Comparison of ENCODE assay signal across 31 cellular contexts in genomic region chr15:88859550-88859949, GRCh38. TPM values are rescaled to one million over a fixed set of nuclear protein-coding genes. Genes with fewer than 3 reads are reported as not detected.
DNase-seq lines count a peak whose midpoint lies in the region; ATAC-seq, FAIRE-seq and TF ChIP-seq lines count a peak whose summit lies in the region.
"Had no signal": no experiment of that assay in that cellular context is flagged by ENCODE, and none has a peak within 500 bp of the region (broad histone marks: within the 10 kb centered on the region; RNA-seq: fewer than 3 reads in every experiment).

No MANE protein-coding gene starts in this region.

- intact Hi-C loops in natural killer cell (cut with micrococcal nuclease) = no loop called here

- no peaks in the 10 kb centered on the region for H3K27me3 ChIP-seq in RWPE2 (ENCODE audit: insufficient read depth, poor library complexity, severe bottlenecking)
- H3K27me3 ChIP-seq in H1 (replicated peaks in 1 of 4; ENCODE audit: control insufficient read depth in 3 of 4, extremely low read depth in 1 of 4, insufficient read depth in 3 of 4, low read length in 3 of 4) = no peaks in the 10 kb centered on the region
- H3K27me3 ChIP-seq in neural progenitor cell = no peaks in the 10 kb centered on the region
- H3K27me3 ChIP-seq: BLaER1 had no signal

- no peak overlapping the region for H2BK5ac ChIP-seq in H1 (ENCODE audit: low read depth, low read length)

- no peak overlapping the region for H2BK20ac ChIP-seq in H1 (ENCODE audit: low read length)

- no peak overlapping the region for H3K27ac ChIP-seq in RWPE2 (ENCODE audit: poor library complexity, severe bottlenecking)
- no peak overlapping the region for H3K27ac ChIP-seq in H1 (ENCODE audit: low read depth, low read length)
- no peak overlapping the region for H3K27ac ChIP-seq in neural progenitor cell
- H3K27ac ChIP-seq: 22Rv1, BLaER1 had no signal

- H3K36me3 Mint-ChIP-seq in natural killer cell treated with Interleukin-12 subunit alpha and Interleukin-12 subunit beta and Interleukin-15 and Interleukin-18, amount 100 ng/mL, for 72 hours = peaks cover 3% of the 10 kb centered on the region
- H3K36me3 Mint-ChIP-seq in natural killer cell = no peaks in the 10 kb centered on the region
- no peaks in the 10 kb centered on the region for H3K36me3 Mint-ChIP-seq in neural progenitor cell
- H3K36me3 Mint-ChIP-seq: CD14-positive monocyte had no signal

- no peak overlapping the region for H3K27ac Mint-ChIP-seq in natural killer cell treated with Interleukin-12 subunit alpha and Interleukin-12 subunit beta and Interleukin-15 and Interleukin-18, amount 100 ng/mL, for 72 hours
- H3K27ac Mint-ChIP-seq in natural killer cell (no peak overlapping the region), neural progenitor cell (no peak overlapping the region)
- H3K27ac Mint-ChIP-seq: CD8-positive, alpha-beta memory T cell had no signal

- no peak overlapping the region for H4K8ac ChIP-seq in H1 (ENCODE audit: extremely low read depth, insufficient read depth, low read length)

- no peak overlapping the region for H2BK12ac ChIP-seq in H1 (ENCODE audit: low read depth, low read length)

- H3K9me3 ChIP-seq in RWPE2 (ENCODE audit: severe bottlenecking) = peaks cover 4% of the 10 kb centered on the region
- H3K9me3 ChIP-seq in H1 (ENCODE audit: insufficient read depth in 2 of 2, low read depth in 1 of 2, low read length in 1 of 2) = peaks cover 8 to 12% of the 10 kb centered on the region in 2 experiments
- H3K9me3 ChIP-seq in neural progenitor cell (ENCODE audit: low read depth) = no peaks in the 10 kb centered on the region
- H3K9me3 ChIP-seq: BE2C had no signal

- H3K9ac ChIP-seq in H1 (replicated peaks in 1 of 4; ENCODE audit: extremely low read depth in 1 of 4, low read depth in 3 of 4, low read length in 3 of 4) (no peak overlapping the region), neural progenitor cell (no peak overlapping the region)
- H3K9ac ChIP-seq: BLaER1 had no signal

- 77% methylated on average over 7 of the region's 7 CpGs; no CpG with 5 or more reads in 1 of the 2 experiments for WGBS in H1 (ENCODE audit: extremely low coverage in 1 of 2, insufficient coverage in 1 of 2, insufficient read length in 1 of 2, insufficient replicate concordance in 2 of 2, low coverage in 1 of 2, low lambda C conversion rate in 2 of 2, missing lambda C conversion rate in 1 of 2), 2 experiments

- H4K5ac ChIP-seq in H1 (ENCODE audit: insufficient read length, low read depth, low read length) = no peak overlapping the region

- DNase-seq in natural killer cell treated with Interleukin-12 subunit alpha and Interleukin-12 subunit beta and Interleukin-15 and Interleukin-18, amount 100 ng/mL, for 72 hours (ENCODE audit: low spot score) = peak; percentile 13
- DNase-seq in natural killer cell = no peak
- DNase-seq in RWPE2 (ENCODE audit: low spot score) = no peak
- DNase-seq in H1 (ENCODE audit: low read depth in 1 of 2, low spot score in 2 of 2) = no peak
- peak; percentile 30 for DNase-seq in fibroblast of villous mesenchyme (ENCODE audit: low read depth)
- DNase-seq in SW480 (ENCODE audit: low spot score) = no peak
- no peak for DNase-seq in GF-D8 (lab: John Stamatoyannopoulos, UW)
- no peak for DNase-seq in neural progenitor cell (ENCODE audit: low spot score)
- DNase-seq: ACHN; BE2C; C1 segment of cervical spinal cord; CD4-positive, alpha-beta memory T cell; CD4-positive, CD25-positive, alpha-beta regulatory T cell; CD8-positive, alpha-beta memory T cell; COR-L47; DMS 273 treated with DMSO at 0.1 percent for 48 hours; DMS153; DMS53; DMS79; DND-41; EL; GDM1 had no signal

- FAIRE-seq in H1 (lab: Jason Lieb, UNC) = peak; percentile 39
- FAIRE-seq: GM12891, GM19239 had no signal

- H3K27me3 Mint-ChIP-seq in natural killer cell treated with Interleukin-12 subunit alpha and Interleukin-12 subunit beta and Interleukin-15 and Interleukin-18, amount 100 ng/mL, for 72 hours = peaks cover 3 to 7% of the 10 kb centered on the region in 2 donors
- H3K27me3 Mint-ChIP-seq in natural killer cell (ENCODE audit: low read depth in 2 of 2) (peaks cover 0 to under 1% of the 10 kb centered on the region in 2 donors), neural progenitor cell (ENCODE audit: insufficient read depth, low read depth) (peaks cover 2% of the 10 kb centered on the region)
- H3K27me3 Mint-ChIP-seq: CD4-positive, alpha-beta memory T cell; CD4-positive, CD25-positive, alpha-beta regulatory T cell had no signal

- CTCF ChIA-PET in H1 (lab: Charles Lee; ENCODE audit: partially characterized antibody) = interaction anchor here (1.1 to 4.0 kb wide), 3 partner anchors 11 to 18 kb away, joined by 4 to 11 read pairs (median 4); no protein-coding TSS in a partner anchor

- no peak overlapping the region for H3K4ac ChIP-seq in H1 (replicated peaks; ENCODE audit: insufficient read length, low read depth, low read length)

- H3K18ac ChIP-seq in H1 (ENCODE audit: extremely low read depth, low read length) = no peak overlapping the region

- no peak overlapping the region for H4K91ac ChIP-seq in H1 (replicated peaks; ENCODE audit: insufficient read length, low read length)

- no peak overlapping the region for H2BK15ac ChIP-seq in H1 (ENCODE audit: low read length)

- no peaks in the 10 kb centered on the region for H3K4me1 ChIP-seq in RWPE2 (ENCODE audit: insufficient read depth, poor library complexity, severe bottlenecking)
- H3K4me1 ChIP-seq in H1 (replicated peaks in 1 of 4; ENCODE audit: control insufficient read depth in 3 of 4, insufficient read depth in 4 of 4, low read length in 3 of 4) = no peaks in the 10 kb centered on the region
- H3K4me1 ChIP-seq in neural progenitor cell = no peaks in the 10 kb centered on the region
- H3K4me1 ChIP-seq: BE2C had no signal

- H3K23me2 ChIP-seq in H1 (ENCODE audit: low read depth, low read length) = no peaks in the 10 kb centered on the region

- H3K4me2 ChIP-seq in H1 (ENCODE audit: insufficient read depth in 1 of 2, low read depth in 2 of 2, low read length in 2 of 2) (no peak overlapping the region), neural progenitor cell (no peak overlapping the region)
- H3K4me2 ChIP-seq: BLaER1 had no signal

- no peak overlapping the region for H3K14ac ChIP-seq in H1 (ENCODE audit: insufficient read length)

- peaks cover 1% of the 10 kb centered on the region for H3K9me3 Mint-ChIP-seq in natural killer cell treated with Interleukin-12 subunit alpha and Interleukin-12 subunit beta and Interleukin-15 and Interleukin-18, amount 100 ng/mL, for 72 hours
- peaks cover 0 to 1% of the 10 kb centered on the region in 2 donors for H3K9me3 Mint-ChIP-seq in natural killer cell
- H3K9me3 Mint-ChIP-seq in neural progenitor cell = peaks cover 7% of the 10 kb centered on the region

- no peaks in the 10 kb centered on the region for H3K4me1 Mint-ChIP-seq in natural killer cell treated with Interleukin-12 subunit alpha and Interleukin-12 subunit beta and Interleukin-15 and Interleukin-18, amount 100 ng/mL, for 72 hours (ENCODE audit: low read depth in 2 of 2)
- H3K4me1 Mint-ChIP-seq in natural killer cell = no peaks in the 10 kb centered on the region
- no peaks in the 10 kb centered on the region for H3K4me1 Mint-ChIP-seq in neural progenitor cell
- H3K4me1 Mint-ChIP-seq: CD14-positive monocyte; CD4-positive, alpha-beta memory T cell; CD4-positive, CD25-positive, alpha-beta regulatory T cell; CD8-positive, alpha-beta memory T cell had no signal

- POLR2A ChIA-PET in H1 (lab: Charles Lee; ENCODE audit: partially characterized antibody) = no interaction called here

- H3K79me2 ChIP-seq in H1 (ENCODE audit: control insufficient read depth in 1 of 2, insufficient read depth in 2 of 2, low read length in 2 of 2) (no peaks in the 10 kb centered on the region), neural progenitor cell (ENCODE audit: low read depth) (no peaks in the 10 kb centered on the region)

- TF ChIP-seq CTCF in natural killer cell (IDR thresholded peaks at IDR 0.05) (no peak), RWPE2 (IDR thresholded peaks at IDR 0.05; ENCODE audit: poor library complexity, severe bottlenecking) (no peak), H1 (IDR thresholded peaks at IDR 0.05; ENCODE audit: control extremely low read depth in 1 of 3, insufficient read depth in 1 of 3, low read depth in 1 of 3, low read length in 3 of 3) (no peak), fibroblast of villous mesenchyme (IDR thresholded peaks at IDR 0.05; ENCODE audit: insufficient read depth, low read depth, low read length) (no peak), neural progenitor cell (IDR thresholded peaks at IDR 0.05) (no peak)

- no peak overlapping the region for H3K23ac ChIP-seq in H1 (ENCODE audit: insufficient read length)

- H3K4me3 Mint-ChIP-seq in natural killer cell treated with Interleukin-12 subunit alpha and Interleukin-12 subunit beta and Interleukin-15 and Interleukin-18, amount 100 ng/mL, for 72 hours = no peak overlapping the region
- H3K4me3 Mint-ChIP-seq in natural killer cell (no peak overlapping the region), neural progenitor cell (no peak overlapping the region)
- H3K4me3 Mint-ChIP-seq: CD14-positive monocyte; CD4-positive, alpha-beta memory T cell; CD4-positive, CD25-positive, alpha-beta regulatory T cell; CD8-positive, alpha-beta memory T cell had no signal

- no peak for TF ChIP-seq RAD21 in H1 (IDR thresholded peaks at IDR 0.05 in 1 of 2, conservative IDR thresholded peaks at IDR 0.05 in 1 of 2; ENCODE audit: low read depth in 2 of 2, low read length in 2 of 2)

- H2AK5ac ChIP-seq in H1 (ENCODE audit: low read depth, low read length) = no peak overlapping the region

- H3K56ac ChIP-seq in H1 (replicated peaks; ENCODE audit: insufficient read length, low read depth, low read length) = no peak overlapping the region

- no peak for ATAC-seq in natural killer cell treated with Interleukin-12 subunit alpha and Interleukin-12 subunit beta and Interleukin-15 and Interleukin-18, amount 100 ng/mL, for 72 hours
- no peak for ATAC-seq in natural killer cell
- ATAC-seq in RWPE2 (ENCODE audit: low read depth) = peak; percentile 25; the same call in 1 of the 3 replicates

- H3K4me3 ChIP-seq in RWPE2 (ENCODE audit: severe bottlenecking) (no peak overlapping the region), H1 (ENCODE audit: extremely low read depth in 1 of 4, insufficient read depth in 2 of 4, low read depth in 3 of 4, low read length in 4 of 4) (no peak overlapping the region), fibroblast of villous mesenchyme (ENCODE audit: low read depth, low read length) (no peak overlapping the region), neural progenitor cell (no peak overlapping the region)
- H3K4me3 ChIP-seq: BLaER1 had no signal

- TF ChIP-seq POLR2A in H1 (IDR thresholded peaks at IDR 0.05; ENCODE audit: control extremely low read depth in 1 of 2, low read depth in 2 of 2, low read length in 2 of 2) = no peak

- no peak for TF ChIP-seq EP300 in H1 (IDR thresholded peaks at IDR 0.05; ENCODE audit: borderline replicate concordance in 1 of 2, low read depth in 2 of 2, low read length in 2 of 2)

- no peak overlapping the region for H2BK120ac ChIP-seq in H1 (replicated peaks; ENCODE audit: low read depth, low read length)

- H2AFZ ChIP-seq in H1 (ENCODE audit: low read length) = no peak overlapping the region
- no peak overlapping the region for H2AFZ ChIP-seq in neural progenitor cell (replicated peaks)

- H3K79me1 ChIP-seq in H1 (ENCODE audit: low read depth, low read length) = no peaks in the 10 kb centered on the region

- H3F3A ChIP-seq in neural progenitor cell (ENCODE audit: low read depth) = no peaks in the 10 kb centered on the region

- H4K20me1 ChIP-seq in H1 (replicated peaks in 1 of 2; ENCODE audit: control insufficient read depth in 1 of 2, insufficient read depth in 2 of 2, low read length in 2 of 2) (no peaks in the 10 kb centered on the region), neural progenitor cell (ENCODE audit: low read depth) (no peaks in the 10 kb centered on the region)
- H4K20me1 ChIP-seq: BLaER1 had no signal

- H3K36me3 ChIP-seq in RWPE2 (ENCODE audit: low read depth) (no peaks in the 10 kb centered on the region), H1 (ENCODE audit: control insufficient read depth in 2 of 4, insufficient read depth in 4 of 4, low read length in 3 of 4) (no peaks in the 10 kb centered on the region), neural progenitor cell (no peaks in the 10 kb centered on the region)
- H3K36me3 ChIP-seq: BE2C, BLaER1 had no signal

RNA-seq across cellular contexts. Expression of gene HAPLN3, which starts 35.8 kb away (rescaled TPM):
- total RNA-seq in natural killer cell treated with Interleukin-12 subunit alpha and Interleukin-12 subunit beta and Interleukin-15 and Interleukin-18, amount 100 ng/mL, for 72 hours = 100 to 1,000 TPM; 138 to 203 TPM
- total RNA-seq in natural killer cell (10 to 100 TPM; 10.1 to 10.8 (median 10.4) TPM), fibroblast of villous mesenchyme (5.2 and 8.1 TPM in 2 replicates), neural progenitor cell (ENCODE audit: low replicate concordance) (2.7 and 9.5 TPM in 2 replicates)
- total RNA-seq in H1 (2021; fragmentation: NEBNext Ultra II Directional; extraction: Animal tissue kit (Norgen Biotek cat#: 25700)) = 76.2 and 80.9 TPM in 2 replicates
- polyA plus RNA-seq in H1 (2011; rRNA removed) = 79.7 and 115 TPM in 2 replicates
- polyA plus RNA-seq in H1 (2011; cell fraction: cytosol; rRNA removed) = 102 TPM
- polyA plus RNA-seq in H1 (2011; cell fraction: nucleus; rRNA removed) = 143 TPM
- polyA plus RNA-seq in H1 (2012, experiment 1 of 2) = 49.1 to 81.6 TPM (median 72.4 TPM) in 4 replicates
- polyA plus RNA-seq in H1 (2012, experiment 2 of 2) = 68.3 TPM
- polyA plus RNA-seq in H1 (2013, experiment 1 of 2) = 61.1 TPM
- 63.9 TPM for polyA plus RNA-seq in H1 (2013, experiment 2 of 2)
- polyA minus RNA-seq in H1 (2011; rRNA and poly(A)+ RNA removed) = 17.3 and 31.2 TPM in 2 replicates
- polyA minus RNA-seq in H1 (2011; cell fraction: cytosol; rRNA and poly(A)+ RNA removed) = 40.7 TPM
- polyA minus RNA-seq in H1 (2011; cell fraction: nucleus; rRNA and poly(A)+ RNA removed) = 26.8 TPM

RNA-seq across cellular contexts. Expression of gene MFGE8, which starts 53.6 kb away (rescaled TPM):
- 10 to 100 TPM; 10.9 to 46.2 TPM for total RNA-seq in natural killer cell treated with Interleukin-12 subunit alpha and Interleukin-12 subunit beta and Interleukin-15 and Interleukin-18, amount 100 ng/mL, for 72 hours
- total RNA-seq in natural killer cell (100 to 1,000 TPM in 1 of 3 donors, 10 to 100 TPM in 2; 39.0 to 110 (median 72.5) TPM), fibroblast of villous mesenchyme (158 and 168 TPM in 2 replicates), neural progenitor cell (ENCODE audit: low replicate concordance) (92.6 and 124 TPM in 2 replicates)
- total RNA-seq in H1 (2021; fragmentation: NEBNext Ultra II Directional; extraction: Animal tissue kit (Norgen Biotek cat#: 25700)) = 1,211 and 1,237 TPM in 2 replicates
- 2,117 and 2,643 TPM in 2 replicates for polyA plus RNA-seq in H1 (2011; rRNA removed)
- 1,895 TPM for polyA plus RNA-seq in H1 (2011; cell fraction: cytosol; rRNA removed)
- 4,441 TPM for polyA plus RNA-seq in H1 (2011; cell fraction: nucleus; rRNA removed)
- polyA plus RNA-seq in H1 (2012, experiment 1 of 2) = 1,613 to 2,038 TPM (median 1,926 TPM) in 4 replicates
- polyA plus RNA-seq in H1 (2012, experiment 2 of 2) = 1,448 TPM
- 955 TPM for polyA plus RNA-seq in H1 (2013, experiment 1 of 2)
- polyA plus RNA-seq in H1 (2013, experiment 2 of 2) = 930 TPM
- polyA minus RNA-seq in H1 (2011; rRNA and poly(A)+ RNA removed) = 1,165 and 1,269 TPM in 2 replicates
- 1,023 TPM for polyA minus RNA-seq in H1 (2011; cell fraction: cytosol; rRNA and poly(A)+ RNA removed)
- 1,091 TPM for polyA minus RNA-seq in H1 (2011; cell fraction: nucleus; rRNA and poly(A)+ RNA removed)
- polyA plus RNA-seq: CD14-positive monocyte had no signal

RNA-seq across cellular contexts. Expression of gene ACAN, which starts 56.3 kb away (rescaled TPM):
- total RNA-seq in natural killer cell treated with Interleukin-12 subunit alpha and Interleukin-12 subunit beta and Interleukin-15 and Interleukin-18, amount 100 ng/mL, for 72 hours = under 1 TPM in 1 of 2 donors, not detected in 1; 0.05 TPM
- total RNA-seq in natural killer cell (not detected), fibroblast of villous mesenchyme (1.6 TPM in 1 of 2 replicates, not detected in the other), neural progenitor cell (ENCODE audit: low replicate concordance) (0.06 and 0.34 TPM in 2 replicates)
- total RNA-seq in H1 (2021; fragmentation: NEBNext Ultra II Directional; extraction: Animal tissue kit (Norgen Biotek cat#: 25700)) = 0.67 and 0.71 TPM in 2 replicates
- 0.73 and 1.2 TPM in 2 replicates for polyA plus RNA-seq in H1 (2011; rRNA removed)
- 0.26 TPM for polyA plus RNA-seq in H1 (2011; cell fraction: cytosol; rRNA removed)
- polyA plus RNA-seq in H1 (2011; cell fraction: nucleus; rRNA removed) = 1.0 TPM
- polyA plus RNA-seq in H1 (2012, experiment 1 of 2) = 0.59 to 1.4 TPM (median 1.2 TPM) in 4 replicates
- polyA plus RNA-seq in H1 (2012, experiment 2 of 2) = 0.49 TPM
- polyA plus RNA-seq in H1 (2013, experiment 1 of 2) = 1.6 TPM
- polyA plus RNA-seq in H1 (2013, experiment 2 of 2) = 1.3 TPM
- 0.85 and 1.00 TPM in 2 replicates for polyA minus RNA-seq in H1 (2011; rRNA and poly(A)+ RNA removed)
- 1.5 TPM for polyA minus RNA-seq in H1 (2011; cell fraction: cytosol; rRNA and poly(A)+ RNA removed)
- polyA minus RNA-seq in H1 (2011; cell fraction: nucleus; rRNA and poly(A)+ RNA removed) = 0.80 TPM
- total RNA-seq: A172; A673; CD4-positive, alpha-beta memory T cell; CD4-positive, CD25-positive, alpha-beta regulatory T cell; CD8-positive, alpha-beta memory T cell; Daoy; G401 had no signal
- polyA plus RNA-seq: CD14-positive monocyte; CD8-positive, alpha-beta memory T cell had no signal

Comparison
In these comparisons a context has a peak if more than half of its experiments do, and no peak if none do; other contexts are left out.
1. DNase-seq: peak in natural killer cell treated with Interleukin-12 subunit alpha and Interleukin-12 subunit beta and Interleukin-15 and Interleukin-18, amount 100 ng/mL, for 72 hours (single experiment) and fibroblast of villous mesenchyme (single experiment); none in natural killer cell (single experiment), RWPE2 (single experiment), H1 (0 of 2), SW480 (single experiment), GF-D8 (single experiment) and neural progenitor cell (single experiment).